Comparison of ENCODE assay signal across 14 cellular contexts in genomic region chr16:76947694-76948093, GRCh38.
DNase-seq lines count a peak whose midpoint lies in the region; TF ChIP-seq lines count a peak whose summit lies in the region.
"Had no signal": no experiment of that assay in that cellular context is flagged by ENCODE, and none has a peak within 500 bp of the region (broad histone marks: within the 10 kb centered on the region; RNA-seq: fewer than 3 reads in every experiment).

No MANE protein-coding gene starts in this region.

- intact Hi-C loops in A673 (cut with micrococcal nuclease; ENCODE audit: unreplicated experiment): no loop called here

- H3F3A ChIP-seq in SK-N-SH (replicated peaks; ENCODE audit: insufficient read depth): peaks cover 8% of the 10 kb centered on the region
- H3F3A ChIP-seq in MM.1S (ENCODE audit: insufficient read depth, low read length): no peaks in the 10 kb centered on the region

- no peak overlapping the region for H3K9ac ChIP-seq in SK-N-SH
- no peak overlapping the region for H3K9ac ChIP-seq in fibroblast of lung (ENCODE audit: insufficient read depth, low read length)
- H3K9ac ChIP-seq in MM.1S (ENCODE audit: low read length): no peak overlapping the region

- peaks cover 6% of the 10 kb centered on the region; the same call in 1 of the 2 replicates for H3K9me3 ChIP-seq in SK-N-SH
- no peaks in the 10 kb centered on the region for H3K9me3 ChIP-seq in fibroblast of lung (ENCODE audit: control insufficient read depth, insufficient read depth, low read depth, low read length)
- H3K9me3 ChIP-seq in A673 (ENCODE audit: low read depth, low read length, poor library complexity, severe bottlenecking): no peaks in the 10 kb centered on the region
- H3K9me3 ChIP-seq in MM.1S (replicated peaks; ENCODE audit: insufficient read depth, low read length): no peaks in the 10 kb centered on the region

- DNase-seq in NCI-H1694 (lab: John Stamatoyannopoulos, UW): peak; percentile 25
- DNase-seq in SK-N-SH: peak; percentile 5
- peak; percentile 14 to 60 for DNase-seq in fibroblast of lung (ENCODE audit: low read depth in 2 of 2)
- DNase-seq in skeletal muscle cell (ENCODE audit: low read depth): peak; percentile 11
- no peak for DNase-seq in activated naive CD8-positive, alpha-beta T cell treated with anti-CD3 and anti-CD28 coated beads for 36 hours
- no peak for DNase-seq in A673 (ENCODE audit: low spot score)
- DNase-seq in MM.1S: no peak
- DNase-seq: H9, Karpas-422, NCI-H2227 treated with DMSO at 0.1 percent for 48 hours, NCI-H526 treated with DMSO at 0.1 percent for 48 hours, Right ventricle myocardium superior had no signal

- H3K9me3 Mint-ChIP-seq in activated naive CD8-positive, alpha-beta T cell treated with anti-CD3 and anti-CD28 coated beads for 36 hours: peaks cover 7% of the 10 kb centered on the region

- H3K27me3 ChIP-seq in SK-N-SH (ENCODE audit: insufficient read depth): no peaks in the 10 kb centered on the region
- H3K27me3 ChIP-seq in fibroblast of lung (ENCODE audit: control insufficient read depth, insufficient read depth, low read length): no peaks in the 10 kb centered on the region
- no peaks in the 10 kb centered on the region for H3K27me3 ChIP-seq in A673 (replicated peaks; ENCODE audit: insufficient read depth, low read depth, low read length, poor library complexity)
- H3K27me3 ChIP-seq in MM.1S (replicated peaks; ENCODE audit: insufficient read depth, low read length): no peaks in the 10 kb centered on the region

- no peaks in the 10 kb centered on the region for H4K20me1 ChIP-seq in SK-N-SH (ENCODE audit: insufficient read depth)
- no peaks in the 10 kb centered on the region for H4K20me1 ChIP-seq in fibroblast of lung (ENCODE audit: control insufficient read depth, extremely low read depth, insufficient read depth, low read length)
- H4K20me1 ChIP-seq in MM.1S (ENCODE audit: insufficient read depth, low read length): no peaks in the 10 kb centered on the region

- H3K4me1 ChIP-seq in SK-N-SH (ENCODE audit: control insufficient read depth in 1 of 2, insufficient read depth in 2 of 2, low read depth in 1 of 2, low read length in 1 of 2) (peaks cover 7 to 20% of the 10 kb centered on the region in 2 experiments; a peak in 3 of 4 replicates), fibroblast of lung (ENCODE audit: control insufficient read depth, extremely low read depth, insufficient read depth, low read length) (no peaks in the 10 kb centered on the region), A673 (ENCODE audit: insufficient read depth, low read length, poor library complexity, severe bottlenecking) (no peaks in the 10 kb centered on the region), MM.1S (ENCODE audit: low read length) (no peaks in the 10 kb centered on the region)

- H3K36me3 ChIP-seq in SK-N-SH (replicated peaks in 1 of 2; ENCODE audit: control insufficient read depth in 1 of 2, insufficient read depth in 2 of 2, low read length in 1 of 2) (no peaks in the 10 kb centered on the region), fibroblast of lung (ENCODE audit: control insufficient read depth, insufficient read depth, low read length) (no peaks in the 10 kb centered on the region), A673 (ENCODE audit: insufficient read depth, low read length, poor library complexity, severe bottlenecking) (no peaks in the 10 kb centered on the region), MM.1S (replicated peaks; ENCODE audit: insufficient read depth, low read length) (no peaks in the 10 kb centered on the region)

- peak in 1 of 2 experiments; percentile 37; a peak in 1 of 4 replicates for TF ChIP-seq EP300 in SK-N-SH (IDR thresholded peaks at IDR 0.05; ENCODE audit: borderline replicate concordance in 1 of 2, low read depth in 1 of 2, low read length in 1 of 2)

- H3K27me3 Mint-ChIP-seq in activated naive CD8-positive, alpha-beta T cell treated with anti-CD3 and anti-CD28 coated beads for 36 hours: no peaks in the 10 kb centered on the region

- TF ChIP-seq CTCF in SK-N-SH (IDR thresholded peaks at IDR 0.05) (no peak), fibroblast of lung (conservative IDR thresholded peaks at IDR 0.05 in 1 of 2, IDR thresholded peaks at IDR 0.05 in 1 of 2; ENCODE audit: low read depth in 1 of 2, low read length in 2 of 2) (no peak), A673 (conservative IDR thresholded peaks at IDR 0.05; ENCODE audit: low read depth, low read length) (no peak), MM.1S (IDR thresholded peaks at IDR 0.05; ENCODE audit: low read length) (no peak)

- H3K9me2 ChIP-seq in SK-N-SH: no peaks in the 10 kb centered on the region
- H3K9me2 ChIP-seq in MM.1S (replicated peaks; ENCODE audit: insufficient read depth, low read length): no peaks in the 10 kb centered on the region

- H3K79me2 ChIP-seq in SK-N-SH (ENCODE audit: insufficient read depth): no peaks in the 10 kb centered on the region
- H3K79me2 ChIP-seq in fibroblast of lung (ENCODE audit: control insufficient read depth, insufficient read depth, low read length): no peaks in the 10 kb centered on the region
- H3K79me2 ChIP-seq in MM.1S (ENCODE audit: low read length): no peaks in the 10 kb centered on the region

- BruUV-seq in A673 (replicated peaks; lab: Mats Ljungman, UMichigan): no TSS peak

- H3K27ac ChIP-seq in SK-N-SH (ENCODE audit: low read depth in 2 of 2, low read length in 1 of 2): peak overlapping the region in 1 of 2 experiments; percentile 76; a peak in 2 of 4 replicates
- no peak overlapping the region for H3K27ac ChIP-seq in fibroblast of lung (ENCODE audit: insufficient read depth, low read length)
- no peak overlapping the region for H3K27ac ChIP-seq in A673 (ENCODE audit: low read depth, low read length, poor library complexity, severe bottlenecking)
- no peak overlapping the region for H3K27ac ChIP-seq in MM.1S (ENCODE audit: low read length)

- H3K4me2 ChIP-seq in SK-N-SH (peak overlapping the region; percentile 65; the same call in 1 of the 2 replicates), fibroblast of lung (ENCODE audit: extremely low read depth, insufficient read depth, low read length) (no peak overlapping the region), MM.1S (ENCODE audit: low read depth, low read length) (no peak overlapping the region)

- H3K4me3 ChIP-seq in SK-N-SH (ENCODE audit: low read depth in 2 of 2, low read length in 1 of 2): no peak overlapping the region
- no peak overlapping the region for H3K4me3 ChIP-seq in fibroblast of lung (replicated peaks in 1 of 4; ENCODE audit: control extremely low read depth in 1 of 4, insufficient read depth in 1 of 4, low read depth in 3 of 4, low read length in 4 of 4)
- H3K4me3 ChIP-seq in skeletal muscle cell (ENCODE audit: low read depth, low read length): no peak overlapping the region
- H3K4me3 ChIP-seq in A673 (ENCODE audit: low read depth, low read length, poor library complexity, severe bottlenecking): no peak overlapping the region
- no peak overlapping the region for H3K4me3 ChIP-seq in MM.1S (ENCODE audit: low read length)
- H3K4me3 ChIP-seq: GM12878 had no signal

- TF ChIP-seq RAD21 in SK-N-SH (IDR thresholded peaks at IDR 0.05; ENCODE audit: low read length): no peak

- CTCF ChIA-PET in SK-N-SH (lab: Yijun Ruan, JAX) (no interaction called here), A673 (lab: Charles Lee) (no interaction called here)

- no peak overlapping the region for H3K27ac Mint-ChIP-seq in activated naive CD8-positive, alpha-beta T cell treated with anti-CD3 and anti-CD28 coated beads for 36 hours
- H3K27ac Mint-ChIP-seq: CD14-positive monocyte had no signal

- no peaks in the 10 kb centered on the region for H3K36me3 Mint-ChIP-seq in activated naive CD8-positive, alpha-beta T cell treated with anti-CD3 and anti-CD28 coated beads for 36 hours
- H3K36me3 Mint-ChIP-seq: CD14-positive monocyte had no signal

- H3K4me1 Mint-ChIP-seq in activated naive CD8-positive, alpha-beta T cell treated with anti-CD3 and anti-CD28 coated beads for 36 hours: no peaks in the 10 kb centered on the region
- H3K4me1 Mint-ChIP-seq: CD14-positive monocyte had no signal

- WGBS in SK-N-SH (ENCODE audit: low lambda C conversion rate): 35% methylated on average over 3 of the region's 3 CpGs

- POLR2A ChIA-PET in SK-N-SH (lab: Yijun Ruan, JAX) (no interaction called here), A673 (lab: Charles Lee; ENCODE audit: low non-redundant PET) (no interaction called here)

- H3K4me3 Mint-ChIP-seq in activated naive CD8-positive, alpha-beta T cell treated with anti-CD3 and anti-CD28 coated beads for 36 hours: no peak overlapping the region
- H3K4me3 Mint-ChIP-seq: CD14-positive monocyte, H9 had no signal

- H2AFZ ChIP-seq in SK-N-SH (ENCODE audit: low read depth): no peak overlapping the region
- no peak overlapping the region for H2AFZ ChIP-seq in fibroblast of lung (ENCODE audit: low read length)
- no peak overlapping the region for H2AFZ ChIP-seq in MM.1S (ENCODE audit: low read length)

TF ChIP-seq in SK-N-SH, 30 proteins besides CTCF, POLR2A, EP300 and RAD21:
- no peak for TF ChIP-seq TCF12 (IDR thresholded peaks at IDR 0.05)
- TF ChIP-seq RCOR1 (IDR thresholded peaks at IDR 0.05; ENCODE audit: low read length): peak; percentile 11; the same call in 1 of the 2 replicates

Comparison
In these comparisons a context has a peak if more than half of its experiments do, and no peak if none do; other contexts are left out.
1. DNase-seq: peak in NCI-H1694 (single experiment), SK-N-SH (single experiment), fibroblast of lung (2 of 2) and skeletal muscle cell (single experiment); none in activated naive CD8-positive, alpha-beta T cell treated with anti-CD3 and anti-CD28 coated beads for 36 hours (single experiment), A673 (single experiment) and MM.1S (single experiment).